ENCODE assay signal across 19 cellular contexts in genomic region chr2:201962766-201963555, GRCh38.
"Had no signal": no experiment of that assay in that cellular context is flagged by ENCODE, and none has a peak within 500 bp of the region (broad histone marks: within the 10 kb centered on the region; RNA-seq: fewer than 3 reads in every experiment).

No MANE protein-coding gene starts in this region.

- H3K36me3 Mint-ChIP-seq: activated naive CD8-positive, alpha-beta T cell treated with anti-CD3 and anti-CD28 coated beads for 36 hours; stimulated activated memory B cell treated with anti-CD40 and anti-IgM and Interleukin-4, amounts not matched to agents 10 μg/mL and 1 μg/mL and 100 μg/mL, for 72 hours had no signal

- H3K4me1 Mint-ChIP-seq: activated naive CD8-positive, alpha-beta T cell treated with anti-CD3 and anti-CD28 coated beads for 36 hours; stimulated activated memory B cell treated with anti-CD40 and anti-IgM and Interleukin-4, amounts not matched to agents 10 μg/mL and 1 μg/mL and 100 μg/mL, for 72 hours had no signal

- ATAC-seq: body of pancreas; stimulated activated memory B cell treated with anti-CD40 and anti-IgM and Interleukin-4, amounts not matched to agents 10 μg/mL and 1 μg/mL and 100 μg/mL, for 72 hours had no signal

- H2AFZ ChIP-seq: parathyroid adenoma had no signal

- H3K4me1 ChIP-seq: body of pancreas, esophagus squamous epithelium, parathyroid adenoma, thyroid gland had no signal

- H3K9me3 ChIP-seq: body of pancreas, esophagus squamous epithelium, neutrophil, thyroid gland had no signal

- H3K27me3 Mint-ChIP-seq: activated CD4-positive, alpha-beta T cell treated with anti-CD3 and anti-CD28 coated beads, Interleukin-2, amount 10 ng/mL, durations not matched to agents 7 days and 5 days; activated naive CD8-positive, alpha-beta T cell treated with anti-CD3 and anti-CD28 coated beads for 36 hours; stimulated activated memory B cell treated with anti-CD40 and anti-IgM and Interleukin-4, amounts not matched to agents 10 μg/mL and 1 μg/mL and 100 μg/mL, for 72 hours had no signal

- H3K9me3 Mint-ChIP-seq: activated CD4-positive, alpha-beta T cell treated with anti-CD3 and anti-CD28 coated beads, Interleukin-2, amount 10 ng/mL, durations not matched to agents 7 days and 5 days; activated naive CD8-positive, alpha-beta T cell treated with anti-CD3 and anti-CD28 coated beads for 36 hours; stimulated activated memory B cell treated with anti-CD40 and anti-IgM and Interleukin-4, amounts not matched to agents 10 μg/mL and 1 μg/mL and 100 μg/mL, for 72 hours; T-helper 2 cell treated with Interferon-gamma antibody and Interleukin-4, amounts not matched to agents 5 μg/mL and 100 μg/mL, for 36 hours had no signal

- H3K4me3 Mint-ChIP-seq: activated CD4-positive, alpha-beta T cell treated with anti-CD3 and anti-CD28 coated beads, Interleukin-2, amount 10 ng/mL, durations not matched to agents 7 days and 5 days; activated naive CD8-positive, alpha-beta T cell treated with anti-CD3 and anti-CD28 coated beads for 36 hours; stimulated activated memory B cell treated with anti-CD40 and anti-IgM and Interleukin-4, amounts not matched to agents 10 μg/mL and 1 μg/mL and 100 μg/mL, for 72 hours; T-helper 2 cell treated with Interferon-gamma antibody and Interleukin-4, amounts not matched to agents 5 μg/mL and 100 μg/mL, for 36 hours had no signal

- DNase-seq: activated CD4-positive, alpha-beta T cell treated with anti-CD3 and anti-CD28 coated beads, Interleukin-2, amount 10 ng/mL, durations not matched to agents 7 days and 5 days; activated CD8-positive, alpha-beta memory T cell treated with anti-CD3 and anti-CD28 coated beads for 24 hours; activated gamma-delta T cell treated with Interleukin-2 at 50 U/mL for 16 hours; activated naive CD8-positive, alpha-beta T cell treated with anti-CD3 and anti-CD28 coated beads for 36 hours; amygdala; body of pancreas; central memory CD4-positive, alpha-beta T cell; effector CD4-positive, alpha-beta T cell; esophagus squamous epithelium; hypothalamus; kidney glomerular epithelial cell; midbrain; stimulated activated CD4-positive, alpha-beta T cell treated with anti-CD3 and anti-CD28 coated beads, Interleukin-2, amount 100 ng/mL, for 48 hours; thyroid gland had no signal

- H3K27ac ChIP-seq: body of pancreas, coronary artery, esophagus squamous epithelium, neutrophil, parathyroid adenoma, thyroid gland had no signal

- H3K9ac ChIP-seq: parathyroid adenoma had no signal

- H3K27me3 ChIP-seq: body of pancreas, esophagus squamous epithelium, neutrophil, thyroid gland had no signal

- H3K27ac Mint-ChIP-seq: activated CD4-positive, alpha-beta T cell treated with anti-CD3 and anti-CD28 coated beads, Interleukin-2, amount 10 ng/mL, durations not matched to agents 7 days and 5 days; activated naive CD8-positive, alpha-beta T cell treated with anti-CD3 and anti-CD28 coated beads for 36 hours; stimulated activated memory B cell treated with anti-CD40 and anti-IgM and Interleukin-4, amounts not matched to agents 10 μg/mL and 1 μg/mL and 100 μg/mL, for 72 hours; T-helper 2 cell treated with Interferon-gamma antibody and Interleukin-4, amounts not matched to agents 5 μg/mL and 100 μg/mL, for 36 hours had no signal

- H3K36me3 ChIP-seq: esophagus squamous epithelium, neutrophil, thyroid gland had no signal

- H3K4me3 ChIP-seq: body of pancreas, coronary artery, esophagus squamous epithelium, thyroid gland had no signal
